In genomic region chr2:159589286-159589685, GRCh38 we compare ENCODE assay signal across 7 cellular contexts.
"Had no signal": no experiment of that assay in that cellular context is flagged by ENCODE, and none has a peak within 500 bp of the region (broad histone marks: within the 10 kb centered on the region; RNA-seq: fewer than 3 reads in every experiment).

No MANE protein-coding gene starts in this region.

- DNase-seq: GM23248, GOT3, H9, HCEC 1CT, KBM-7 had no signal

- H3K4me3 ChIP-seq: GM23248 had no signal

- H2AFZ ChIP-seq: GM23248 had no signal

- H3K9ac ChIP-seq: GM23248, KMS-11 had no signal

- H3K4me2 ChIP-seq: KMS-11 had no signal

- FAIRE-seq: HTR-8/SVneo had no signal

- H3K27ac ChIP-seq: GM23248, KMS-11 had no signal
